In genomic region chr20:34824026-34824860, GRCh38 we compare ENCODE assay signal across 8 cellular contexts. TPM values are rescaled to one million over a fixed set of nuclear protein-coding genes. Genes with fewer than 3 reads are reported as not detected.
A peak's percentile ranks its signal among the peaks of the same experiment; 100 is the strongest.
DNase-seq lines count a peak whose midpoint lies in the region; ATAC-seq, FAIRE-seq and TF ChIP-seq lines count a peak whose summit lies in the region.

No MANE protein-coding gene starts in this region.

- H3K79me2 ChIP-seq in neural progenitor cell (ENCODE audit: low read depth) = peaks cover 56% of the 10 kb centered on the region

- H3K36me3 ChIP-seq in BE2C (no peaks in the 10 kb centered on the region), neural progenitor cell (no peaks in the 10 kb centered on the region), suprapubic skin (no peaks in the 10 kb centered on the region)

- no peak overlapping the region for H2AFZ ChIP-seq in neural progenitor cell (replicated peaks)

- peaks cover 43% of the 10 kb centered on the region for H4K20me1 ChIP-seq in neural progenitor cell (ENCODE audit: low read depth)

- H3K4me3 ChIP-seq in BE2C (ENCODE audit: low read depth, low read length) (peak overlapping the region; percentile 71), foreskin fibroblast (ENCODE audit: low read depth in 1 of 2, low read length in 2 of 2) (peak overlapping the region; percentile 84 to 99), neural progenitor cell (peak overlapping the region; percentile 66), suprapubic skin (peak overlapping the region; percentile 97)
- peak overlapping the region; percentile 79 for H3K4me3 ChIP-seq in Jurkat, Clone E6-1 (ENCODE audit: low read length)

- H3K27ac ChIP-seq in neural progenitor cell (no peak overlapping the region), suprapubic skin (peak overlapping the region; percentile 99)

- H3K27ac Mint-ChIP-seq in neural progenitor cell = peak overlapping the region; percentile 99

- H3K9me3 ChIP-seq in BE2C (no peaks in the 10 kb centered on the region), neural progenitor cell (ENCODE audit: low read depth) (no peaks in the 10 kb centered on the region), suprapubic skin (no peaks in the 10 kb centered on the region)

- H3K4me2 ChIP-seq in neural progenitor cell = peak overlapping the region; percentile 88

- H3K36me3 Mint-ChIP-seq in neural progenitor cell = peaks cover 13% of the 10 kb centered on the region

- H3K4me1 Mint-ChIP-seq in neural progenitor cell = peaks cover 12% of the 10 kb centered on the region

- no peak for TF ChIP-seq EP300 in suprapubic skin (IDR thresholded peaks at IDR 0.05)

- H3K9ac ChIP-seq in neural progenitor cell = peak overlapping the region; percentile 36

- peak; percentile 75 for FAIRE-seq in RCC 7860 (lab: Jason Lieb, UNC)

- peak overlapping the region; percentile 100 for H3K4me3 Mint-ChIP-seq in neural progenitor cell

- TF ChIP-seq POLR2A in suprapubic skin (IDR thresholded peaks at IDR 0.05) = no peak

- peak; percentile 43 for ATAC-seq in GM19452 (IDR thresholded peaks at IDR 0.05; ENCODE audit: unreplicated experiment)

- 6% methylated on average over 4 of the region's 4 CpGs for WGBS in suprapubic skin

- peak; percentile 24 for DNase-seq in BE2C
- peak; percentile 70 for DNase-seq in Jurkat, Clone E6-1 (ENCODE audit: low read depth, low spot score)
- peak; percentile 73 for DNase-seq in RCC 7860 (ENCODE audit: low spot score)
- peak; percentile 36 to 55 for DNase-seq in activated T-helper 1 cell treated with anti-CD3 and anti-CD28 coated beads, Interleukin-2, amount 50 U/mL, for 16 hours (ENCODE audit: low read depth in 1 of 2, low spot score in 1 of 2)
- peak; percentile 37 to 64 for DNase-seq in foreskin fibroblast
- peak; percentile 65 for DNase-seq in neural progenitor cell (ENCODE audit: low spot score)
- DNase-seq in suprapubic skin (ENCODE audit: low spot score in 2 of 2) = peak; percentile 73 to 83

- H3K9me3 Mint-ChIP-seq in neural progenitor cell = peaks cover 2% of the 10 kb centered on the region

- H3K27me3 ChIP-seq in BE2C (no peaks in the 10 kb centered on the region), neural progenitor cell (no peaks in the 10 kb centered on the region), suprapubic skin (no peaks in the 10 kb centered on the region)

- no peaks in the 10 kb centered on the region for H3K27me3 Mint-ChIP-seq in neural progenitor cell (ENCODE audit: insufficient read depth, low read depth)

- peaks cover 14% of the 10 kb centered on the region for H3F3A ChIP-seq in neural progenitor cell (ENCODE audit: low read depth)

- H3K4me1 ChIP-seq in BE2C (no peaks in the 10 kb centered on the region), neural progenitor cell (peaks cover 6% of the 10 kb centered on the region), suprapubic skin (peaks cover 40% of the 10 kb centered on the region)

- TF ChIP-seq CTCF in BE2C (IDR thresholded peaks at IDR 0.05; ENCODE audit: low read depth, low read length) (no peak), foreskin fibroblast (IDR thresholded peaks at IDR 0.05; ENCODE audit: low read depth, low read length) (no peak), neural progenitor cell (IDR thresholded peaks at IDR 0.05) (no peak), suprapubic skin (IDR thresholded peaks at IDR 0.05) (no peak)

RNA-seq across cellular contexts. Expression of gene NCOA6, which starts 1.2 kb away (rescaled TPM):
- 27.3 TPM for polyA plus RNA-seq in BE2C (2012; ENCODE audit: insufficient read depth, insufficient read length, low read depth)
- polyA plus RNA-seq in Jurkat, Clone E6-1 (2012; ENCODE audit: insufficient read depth, insufficient read length) = 17.8 TPM
- total RNA-seq in neural progenitor cell (ENCODE audit: low replicate concordance) (10.9 and 14.3 TPM in 2 replicates), suprapubic skin (10 to 100 TPM; 27.7 to 48.4 (median 40.5) TPM)

RNA-seq across cellular contexts. Expression of gene GGT7, which starts 48.4 kb away (rescaled TPM):
- 37.3 TPM for polyA plus RNA-seq in BE2C (2012; ENCODE audit: insufficient read depth, insufficient read length, low read depth)
- polyA plus RNA-seq in Jurkat, Clone E6-1 (2012; ENCODE audit: insufficient read depth, insufficient read length) = 26.1 TPM
- 9.1 and 22.3 TPM in 2 replicates for total RNA-seq in neural progenitor cell (ENCODE audit: low replicate concordance)
- total RNA-seq in suprapubic skin = 10 to 100 TPM in 3 of 4 donors, 1 to 10 TPM in 1; 4.3 to 13.1 (median 11.1) TPM

RNA-seq across cellular contexts. Expression of gene ACSS2, which starts 52.2 kb away (rescaled TPM):
- polyA plus RNA-seq in BE2C (2012; ENCODE audit: insufficient read depth, insufficient read length, low read depth) = 10.3 TPM
- polyA plus RNA-seq in Jurkat, Clone E6-1 (2012; ENCODE audit: insufficient read depth, insufficient read length) = 9.8 TPM
- total RNA-seq in neural progenitor cell (ENCODE audit: low replicate concordance) (25.0 and 30.8 TPM in 2 replicates), suprapubic skin (100 to 1,000 TPM in 1 of 4 donors, 10 to 100 TPM in 3; 58.9 to 114 (median 85.3) TPM)

Comparison
In these comparisons a context has a peak if more than half of its experiments do, and no peak if none do; other contexts are left out.
1. DNase-seq: peak in every context shown above with its lines; median percentile 78 in suprapubic skin; 73 in RCC 7860; 70 in Jurkat, Clone E6-1; 65 in neural progenitor cell; 50 in foreskin fibroblast; 46 in activated T-helper 1 cell treated with anti-CD3 and anti-CD28 coated beads, Interleukin-2, amount 50 U/mL, for 16 hours; 24 in BE2C.